ENCODE assay signal across 1 cellular context in the genomic region with DNA sequence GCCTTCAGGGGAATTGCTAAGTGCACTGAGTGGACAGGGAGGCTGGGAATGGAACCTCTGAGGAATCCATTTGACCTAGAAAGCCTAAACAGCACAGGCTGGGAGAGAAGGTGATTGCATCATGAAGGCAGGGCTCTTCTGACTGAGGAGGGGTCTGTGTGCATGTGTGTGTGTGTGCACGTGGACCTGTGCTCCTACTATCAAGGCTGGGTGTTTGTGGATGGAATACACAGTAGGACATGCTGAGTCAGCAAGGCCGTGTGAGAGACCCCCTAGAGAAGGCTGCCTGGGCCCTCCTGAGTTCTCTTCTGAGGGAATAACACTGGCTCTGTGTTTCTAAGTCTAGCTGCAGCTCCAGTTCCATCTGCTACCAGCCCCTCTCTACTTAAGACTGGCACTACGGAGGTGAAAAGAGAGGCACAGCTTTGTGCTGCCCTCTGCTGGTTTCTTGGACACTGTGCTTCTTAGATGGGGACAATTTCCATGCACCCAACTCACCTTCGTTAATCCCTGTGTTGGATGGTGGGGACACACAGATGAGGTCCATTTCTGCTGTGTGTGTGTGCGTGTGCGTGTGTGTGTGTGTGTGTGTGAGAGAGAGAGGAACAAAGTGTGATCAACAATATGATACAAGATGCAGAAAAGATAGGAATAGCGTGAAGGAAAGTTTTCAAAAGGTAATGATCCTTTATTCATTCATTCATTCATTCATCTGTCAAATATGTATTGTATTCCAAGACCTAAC.
TF ChIP-seq lines count a peak whose summit lies in the region.

No MANE protein-coding gene starts in this region.

TF ChIP-seq in K562, 482 proteins besides CTCF, POLR2A, EP300 and RAD21 (continued from another document and continues in another):
- TF ChIP-seq, protein P1, sequence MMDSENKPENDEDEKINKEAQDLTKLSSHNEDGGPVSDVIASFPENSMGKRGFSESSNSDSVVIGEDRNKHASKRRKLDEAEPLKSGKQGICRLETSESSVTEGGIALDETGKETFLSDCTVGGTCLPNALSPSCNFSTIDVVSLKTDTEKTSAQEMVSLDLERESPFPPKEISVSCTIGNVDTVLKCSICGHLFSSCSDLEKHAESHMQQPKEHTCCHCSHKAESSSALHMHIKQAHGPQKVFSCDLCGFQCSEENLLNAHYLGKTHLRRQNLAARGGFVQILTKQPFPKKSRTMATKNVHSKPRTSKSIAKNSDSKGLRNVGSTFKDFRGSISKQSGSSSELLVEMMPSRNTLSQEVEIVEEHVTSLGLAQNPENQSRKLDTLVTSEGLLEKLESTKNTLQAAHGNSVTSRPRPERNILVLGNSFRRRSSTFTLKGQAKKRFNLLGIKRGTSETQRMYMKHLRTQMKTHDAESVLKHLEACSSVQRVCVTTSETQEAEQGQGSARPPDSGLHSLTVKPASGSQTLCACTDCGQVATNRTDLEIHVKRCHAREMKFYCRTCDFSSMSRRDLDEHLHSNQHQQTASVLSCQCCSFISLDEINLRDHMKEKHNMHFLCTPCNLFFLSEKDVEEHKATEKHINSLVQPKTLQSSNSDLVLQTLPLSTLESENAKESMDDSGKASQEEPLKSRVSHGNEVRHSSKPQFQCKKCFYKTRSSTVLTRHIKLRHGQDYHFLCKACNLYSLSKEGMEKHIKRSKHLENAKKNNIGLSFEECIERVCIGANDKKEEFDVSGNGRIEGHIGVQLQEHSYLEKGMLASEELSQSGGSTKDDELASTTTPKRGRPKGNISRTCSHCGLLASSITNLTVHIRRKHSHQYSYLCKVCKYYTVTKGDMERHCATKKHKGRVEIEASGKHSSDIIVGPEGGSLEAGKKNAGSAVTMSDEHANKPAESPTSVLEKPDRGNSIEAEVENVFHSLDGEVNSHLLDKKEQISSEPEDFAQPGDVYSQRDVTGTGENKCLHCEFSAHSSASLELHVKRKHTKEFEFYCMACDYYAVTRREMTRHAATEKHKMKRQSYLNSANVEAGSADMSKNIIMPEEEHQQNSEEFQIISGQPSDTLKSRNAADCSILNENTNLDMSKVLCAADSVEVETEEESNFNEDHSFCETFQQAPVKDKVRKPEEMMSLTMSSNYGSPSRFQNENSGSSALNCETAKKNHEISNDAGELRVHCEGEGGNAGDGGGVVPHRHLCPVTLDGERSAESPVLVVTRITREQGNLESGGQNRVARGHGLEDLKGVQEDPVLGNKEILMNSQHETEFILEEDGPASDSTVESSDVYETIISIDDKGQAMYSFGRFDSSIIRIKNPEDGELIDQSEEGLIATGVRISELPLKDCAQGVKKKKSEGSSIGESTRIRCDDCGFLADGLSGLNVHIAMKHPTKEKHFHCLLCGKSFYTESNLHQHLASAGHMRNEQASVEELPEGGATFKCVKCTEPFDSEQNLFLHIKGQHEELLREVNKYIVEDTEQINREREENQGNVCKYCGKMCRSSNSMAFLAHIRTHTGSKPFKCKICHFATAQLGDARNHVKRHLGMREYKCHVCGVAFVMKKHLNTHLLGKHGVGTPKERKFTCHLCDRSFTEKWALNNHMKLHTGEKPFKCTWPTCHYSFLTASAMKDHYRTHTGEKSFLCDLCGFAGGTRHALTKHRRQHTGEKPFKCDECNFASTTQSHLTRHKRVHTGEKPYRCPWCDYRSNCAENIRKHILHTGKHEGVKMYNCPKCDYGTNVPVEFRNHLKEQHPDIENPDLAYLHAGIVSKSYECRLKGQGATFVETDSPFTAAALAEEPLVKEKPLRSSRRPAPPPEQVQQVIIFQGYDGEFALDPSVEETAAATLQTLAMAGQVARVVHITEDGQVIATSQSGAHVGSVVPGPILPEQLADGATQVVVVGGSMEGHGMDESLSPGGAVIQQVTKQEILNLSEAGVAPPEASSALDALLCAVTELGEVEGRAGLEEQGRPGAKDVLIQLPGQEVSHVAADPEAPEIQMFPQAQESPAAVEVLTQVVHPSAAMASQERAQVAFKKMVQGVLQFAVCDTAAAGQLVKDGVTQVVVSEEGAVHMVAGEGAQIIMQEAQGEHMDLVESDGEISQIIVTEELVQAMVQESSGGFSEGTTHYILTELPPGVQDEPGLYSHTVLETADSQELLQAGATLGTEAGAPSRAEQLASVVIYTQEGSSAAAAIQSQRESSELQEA (IDR thresholded peaks at IDR 0.05; ENCODE audit: low read depth): peak; percentile 29; the same call in 1 of the 2 replicates
- TF ChIP-seq NR2C1 (IDR thresholded peaks at IDR 0.05) (no peak), NR2C1 (tag; IDR thresholded peaks at IDR 0.05) (no peak), TCF7 (IDR thresholded peaks at IDR 0.05; ENCODE audit: borderline replicate concordance) (0 out of 2 replicates have a peak, but pooled peaks have one; percentile 38), ZNF354B (CRISPR knock-in tag; IDR thresholded peaks at IDR 0.05) (no peak), GTF2A2 (tag; IDR thresholded peaks at IDR 0.05) (no peak), RCOR1 (IDR thresholded peaks at IDR 0.05; ENCODE audit: borderline replicate concordance in 1 of 2, low read depth in 2 of 2, low read length in 2 of 2) (peak in 1 of 2 experiments; percentile 60; a peak in 1 of 4 replicates), ZNF583 (CRISPR knock-in tag; IDR thresholded peaks at IDR 0.05) (no peak), JUND (IDR thresholded peaks at IDR 0.05; ENCODE audit: borderline replicate concordance, low read depth, low read length) (peak; percentile 38; the same call in 1 of the 2 replicates), JUND (tag; IDR thresholded peaks at IDR 0.05; ENCODE audit: borderline replicate concordance, low read depth, low read length) (no peak; the same call in 2 of the 3 replicates), SOX6 (IDR thresholded peaks at IDR 0.05) (no peak), NR3C1 (CRISPR knock-in tag; IDR thresholded peaks at IDR 0.05) (no peak), FOXP1 (CRISPR knock-in tag; IDR thresholded peaks at IDR 0.05) (no peak), TAL1 (IDR thresholded peaks at IDR 0.05) (no peak), ZEB2 (IDR thresholded peaks at IDR 0.05) (0 out of 2 replicates have a peak, but pooled peaks have one; percentile 19), TOE1 (IDR thresholded peaks at IDR 0.05; ENCODE audit: borderline replicate concordance) (no peak), TOE1 (CRISPR knock-in tag; IDR thresholded peaks at IDR 0.05; ENCODE audit: borderline replicate concordance, low read depth) (0 out of 2 replicates have a peak, but pooled peaks have one; percentile 45), SMC3 (conservative IDR thresholded peaks at IDR 0.05; ENCODE audit: insufficient read depth, low read depth, low read length) (peak; percentile 91), GABPB1 (CRISPR knock-in tag; IDR thresholded peaks at IDR 0.05) (no peak), EGR1 (conservative IDR thresholded peaks at IDR 0.05) (no peak), FUS (optimal IDR thresholded peaks at IDR 0.05; ENCODE audit: low read depth, low read length) (no peak), ESRRB (CRISPR knock-in tag; IDR thresholded peaks at IDR 0.05; ENCODE audit: borderline replicate concordance) (no peak), SETDB1 (IDR thresholded peaks at IDR 0.05; ENCODE audit: low read length) (no peak), ZNF165 (CRISPR knock-in tag; IDR thresholded peaks at IDR 0.05; ENCODE audit: borderline replicate concordance) (no peak), ZSCAN29 (IDR thresholded peaks at IDR 0.05) (0 out of 2 replicates have a peak, but pooled peaks have one; percentile 34), NFE2 (IDR thresholded peaks at IDR 0.05; ENCODE audit: low read depth) (peak; percentile 38; the same call in 1 of the 2 replicates), CREB1 (IDR thresholded peaks at IDR 0.05) (no peak), CREB1 (CRISPR knock-in tag; IDR thresholded peaks at IDR 0.05) (no peak), SRSF1 (IDR thresholded peaks at IDR 0.05; ENCODE audit: low read depth, low read length) (no peak), POLR2AphosphoS2 (IDR thresholded peaks at IDR 0.05; ENCODE audit: low read length) (no peak), MXI1 (IDR thresholded peaks at IDR 0.05; ENCODE audit: low read depth, low read length) (no peak), LARP7 (IDR thresholded peaks at IDR 0.05) (0 out of 2 replicates have a peak, but pooled peaks have one; percentile 61), RBM14 (IDR thresholded peaks at IDR 0.05; ENCODE audit: borderline replicate concordance, insufficient read depth, low read depth, low read length) (no peak)
- TF ChIP-seq, protein P2, sequence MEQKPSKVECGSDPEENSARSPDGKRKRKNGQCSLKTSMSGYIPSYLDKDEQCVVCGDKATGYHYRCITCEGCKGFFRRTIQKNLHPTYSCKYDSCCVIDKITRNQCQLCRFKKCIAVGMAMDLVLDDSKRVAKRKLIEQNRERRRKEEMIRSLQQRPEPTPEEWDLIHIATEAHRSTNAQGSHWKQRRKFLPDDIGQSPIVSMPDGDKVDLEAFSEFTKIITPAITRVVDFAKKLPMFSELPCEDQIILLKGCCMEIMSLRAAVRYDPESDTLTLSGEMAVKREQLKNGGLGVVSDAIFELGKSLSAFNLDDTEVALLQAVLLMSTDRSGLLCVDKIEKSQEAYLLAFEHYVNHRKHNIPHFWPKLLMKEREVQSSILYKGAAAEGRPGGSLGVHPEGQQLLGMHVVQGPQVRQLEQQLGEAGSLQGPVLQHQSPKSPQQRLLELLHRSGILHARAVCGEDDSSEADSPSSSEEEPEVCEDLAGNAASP (IDR thresholded peaks at IDR 0.05): no peak
- TF ChIP-seq, protein P3, sequence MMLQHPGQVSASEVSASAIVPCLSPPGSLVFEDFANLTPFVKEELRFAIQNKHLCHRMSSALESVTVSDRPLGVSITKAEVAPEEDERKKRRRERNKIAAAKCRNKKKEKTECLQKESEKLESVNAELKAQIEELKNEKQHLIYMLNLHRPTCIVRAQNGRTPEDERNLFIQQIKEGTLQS (IDR thresholded peaks at IDR 0.05): peak; percentile 43; the same call in 1 of the 2 replicates
- TF ChIP-seq, protein P3 (CRISPR knock-in tag; conservative IDR thresholded peaks at IDR 0.05): no peak
- TF ChIP-seq, protein P4, sequence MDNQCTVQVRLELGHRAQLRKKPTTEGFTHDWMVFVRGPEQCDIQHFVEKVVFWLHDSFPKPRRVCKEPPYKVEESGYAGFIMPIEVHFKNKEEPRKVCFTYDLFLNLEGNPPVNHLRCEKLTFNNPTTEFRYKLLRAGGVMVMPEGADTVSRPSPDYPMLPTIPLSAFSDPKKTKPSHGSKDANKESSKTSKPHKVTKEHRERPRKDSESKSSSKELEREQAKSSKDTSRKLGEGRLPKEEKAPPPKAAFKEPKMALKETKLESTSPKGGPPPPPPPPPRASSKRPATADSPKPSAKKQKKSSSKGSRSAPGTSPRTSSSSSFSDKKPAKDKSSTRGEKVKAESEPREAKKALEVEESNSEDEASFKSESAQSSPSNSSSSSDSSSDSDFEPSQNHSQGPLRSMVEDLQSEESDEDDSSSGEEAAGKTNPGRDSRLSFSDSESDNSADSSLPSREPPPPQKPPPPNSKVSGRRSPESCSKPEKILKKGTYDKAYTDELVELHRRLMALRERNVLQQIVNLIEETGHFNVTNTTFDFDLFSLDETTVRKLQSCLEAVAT (IDR thresholded peaks at IDR 0.05): 0 out of 4 replicates have a peak, but pooled peaks have one; percentile 45 to 50
- TF ChIP-seq, protein P5, sequence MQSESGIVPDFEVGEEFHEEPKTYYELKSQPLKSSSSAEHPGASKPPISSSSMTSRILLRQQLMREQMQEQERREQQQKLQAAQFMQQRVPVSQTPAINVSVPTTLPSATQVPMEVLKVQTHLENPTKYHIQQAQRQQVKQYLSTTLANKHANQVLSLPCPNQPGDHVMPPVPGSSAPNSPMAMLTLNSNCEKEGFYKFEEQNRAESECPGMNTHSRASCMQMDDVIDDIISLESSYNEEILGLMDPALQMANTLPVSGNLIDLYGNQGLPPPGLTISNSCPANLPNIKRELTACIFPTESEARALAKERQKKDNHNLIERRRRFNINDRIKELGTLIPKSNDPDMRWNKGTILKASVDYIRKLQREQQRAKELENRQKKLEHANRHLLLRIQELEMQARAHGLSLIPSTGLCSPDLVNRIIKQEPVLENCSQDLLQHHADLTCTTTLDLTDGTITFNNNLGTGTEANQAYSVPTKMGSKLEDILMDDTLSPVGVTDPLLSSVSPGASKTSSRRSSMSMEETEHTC (IDR thresholded peaks at IDR 0.05): no peak
- TF ChIP-seq, protein P6, sequence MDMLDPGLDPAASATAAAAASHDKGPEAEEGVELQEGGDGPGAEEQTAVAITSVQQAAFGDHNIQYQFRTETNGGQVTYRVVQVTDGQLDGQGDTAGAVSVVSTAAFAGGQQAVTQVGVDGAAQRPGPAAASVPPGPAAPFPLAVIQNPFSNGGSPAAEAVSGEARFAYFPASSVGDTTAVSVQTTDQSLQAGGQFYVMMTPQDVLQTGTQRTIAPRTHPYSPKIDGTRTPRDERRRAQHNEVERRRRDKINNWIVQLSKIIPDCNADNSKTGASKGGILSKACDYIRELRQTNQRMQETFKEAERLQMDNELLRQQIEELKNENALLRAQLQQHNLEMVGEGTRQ (CRISPR knock-in tag; IDR thresholded peaks at IDR 0.05): no peak
- TF ChIP-seq, protein P7, sequence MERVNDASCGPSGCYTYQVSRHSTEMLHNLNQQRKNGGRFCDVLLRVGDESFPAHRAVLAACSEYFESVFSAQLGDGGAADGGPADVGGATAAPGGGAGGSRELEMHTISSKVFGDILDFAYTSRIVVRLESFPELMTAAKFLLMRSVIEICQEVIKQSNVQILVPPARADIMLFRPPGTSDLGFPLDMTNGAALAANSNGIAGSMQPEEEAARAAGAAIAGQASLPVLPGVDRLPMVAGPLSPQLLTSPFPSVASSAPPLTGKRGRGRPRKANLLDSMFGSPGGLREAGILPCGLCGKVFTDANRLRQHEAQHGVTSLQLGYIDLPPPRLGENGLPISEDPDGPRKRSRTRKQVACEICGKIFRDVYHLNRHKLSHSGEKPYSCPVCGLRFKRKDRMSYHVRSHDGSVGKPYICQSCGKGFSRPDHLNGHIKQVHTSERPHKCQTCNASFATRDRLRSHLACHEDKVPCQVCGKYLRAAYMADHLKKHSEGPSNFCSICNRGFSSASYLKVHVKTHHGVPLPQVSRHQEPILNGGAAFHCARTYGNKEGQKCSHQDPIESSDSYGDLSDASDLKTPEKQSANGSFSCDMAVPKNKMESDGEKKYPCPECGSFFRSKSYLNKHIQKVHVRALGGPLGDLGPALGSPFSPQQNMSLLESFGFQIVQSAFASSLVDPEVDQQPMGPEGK (CRISPR knock-in tag; IDR thresholded peaks at IDR 0.05; ENCODE audit: borderline replicate concordance): no peak
- TF ChIP-seq, protein P8, sequence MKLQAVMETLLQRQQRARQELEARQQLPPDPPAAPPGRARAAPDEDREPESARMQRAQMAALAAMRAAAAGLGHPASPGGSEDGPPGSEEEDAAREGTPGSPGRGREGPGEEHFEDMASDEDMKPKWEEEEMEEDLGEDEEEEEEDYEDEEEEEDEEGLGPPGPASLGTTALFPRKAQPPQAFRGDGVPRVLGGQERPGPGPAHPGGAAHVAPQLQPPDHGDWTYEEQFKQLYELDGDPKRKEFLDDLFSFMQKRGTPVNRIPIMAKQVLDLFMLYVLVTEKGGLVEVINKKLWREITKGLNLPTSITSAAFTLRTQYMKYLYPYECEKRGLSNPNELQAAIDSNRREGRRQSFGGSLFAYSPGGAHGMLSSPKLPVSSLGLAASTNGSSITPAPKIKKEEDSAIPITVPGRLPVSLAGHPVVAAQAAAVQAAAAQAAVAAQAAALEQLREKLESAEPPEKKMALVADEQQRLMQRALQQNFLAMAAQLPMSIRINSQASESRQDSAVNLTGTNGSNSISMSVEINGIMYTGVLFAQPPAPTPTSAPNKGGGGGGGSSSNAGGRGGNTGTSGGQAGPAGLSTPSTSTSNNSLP (IDR thresholded peaks at IDR 0.05; ENCODE audit: borderline replicate concordance, low read depth, low read length): no peak
